ENCODE assay signal across 16 cellular contexts in genomic region chr2:239668651-239669050, GRCh38.
DNase-seq lines count a peak whose midpoint lies in the region; ATAC-seq, FAIRE-seq and TF ChIP-seq lines count a peak whose summit lies in the region.
"Had no signal": no experiment of that assay in that cellular context is flagged by ENCODE, and none has a peak within 500 bp of the region (broad histone marks: within the 10 kb centered on the region; RNA-seq: fewer than 3 reads in every experiment).

No MANE protein-coding gene starts in this region.

- TF ChIP-seq POLR2A in GM12891 (IDR thresholded peaks at IDR 0.05; ENCODE audit: low read depth, low read length) = no peak

- intact Hi-C loops in cardiac septum (cut with DNase I) = no loop called here
- intact Hi-C loops in left cardiac atrium (cut with DNase I) = no loop called here

- ATAC-seq in left cardiac atrium (no peak), left lobe of liver (no peak)

- DNase-seq in cardiac septum (ENCODE audit: low spot score) (peak; percentile 61), left cardiac atrium (no peak), GM12891 (ENCODE audit: insufficient read length, low spot score) (no peak), left lobe of liver (ENCODE audit: low spot score) (peak; percentile 21), urothelium cell line (ENCODE audit: low spot score) (no peak), OCI-M1 (lab: John Stamatoyannopoulos, UW) (no peak), EL (no peak)
- DNase-seq: ACHN; CD4-positive, alpha-beta memory T cell; COR-L47; DND-41; GF-D8; HCEC 1CT; HFFc6 had no signal

- peak; percentile 51 for FAIRE-seq in GM12891 (lab: Jason Lieb, UNC)
- peak; percentile 30 for FAIRE-seq in urothelium cell line (lab: Jason Lieb, UNC)
- FAIRE-seq: D721Med, GM18507 had no signal

TF ChIP-seq in GM12891, 5 proteins besides CTCF, POLR2A, EP300 and RAD21:
- TF ChIP-seq TAF1 (IDR thresholded peaks at IDR 0.05; ENCODE audit: low read depth, low read length) (no peak), PAX5 (IDR thresholded peaks at IDR 0.05; ENCODE audit: insufficient read depth, low read length, severe bottlenecking) (no peak)

Comparison
In these comparisons a context has a peak if more than half of its experiments do, and no peak if none do; other contexts are left out.
1. DNase-seq: peak in cardiac septum (single experiment) and left lobe of liver (single experiment); none in left cardiac atrium (single experiment), GM12891 (single experiment), urothelium cell line (single experiment), OCI-M1 (single experiment) and EL (single experiment).